In the genomic region with DNA sequence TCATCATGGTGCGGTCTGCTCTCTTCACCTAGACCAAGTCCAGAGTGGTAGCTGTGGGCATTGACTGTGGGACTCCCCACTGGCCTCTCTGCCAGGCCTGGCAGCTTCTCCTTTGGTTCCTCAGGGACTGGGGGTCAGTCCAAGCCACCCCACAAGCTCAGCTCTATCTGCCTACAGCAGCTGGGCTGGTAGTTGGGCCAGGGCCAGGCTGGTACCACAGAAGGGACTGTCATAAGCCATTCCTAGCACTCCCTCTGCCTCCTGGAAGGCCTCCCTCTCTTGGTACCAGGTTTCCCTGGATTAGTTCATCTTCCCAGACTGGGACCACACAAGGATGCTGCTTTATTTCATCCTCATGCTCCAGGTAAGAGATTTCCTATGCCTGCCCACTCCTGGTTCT, we compare ENCODE assay signal across 21 cellular contexts. TPM values are rescaled to one million over a fixed set of nuclear protein-coding genes. Genes with fewer than 3 reads are reported as not detected.
A peak's percentile ranks its signal among the peaks of the same experiment; 100 is the strongest.
DNase-seq lines count a peak whose midpoint lies in the region; ATAC-seq and TF ChIP-seq lines count a peak whose summit lies in the region.
"Had no signal": no experiment of that assay in that cellular context is flagged by ENCODE, and none has a peak within 500 bp of the region (broad histone marks: within the 10 kb centered on the region; RNA-seq: fewer than 3 reads in every experiment).

No MANE protein-coding gene starts in this region.

- WGBS in neuronal stem cell (ENCODE audit: extremely low coverage in 2 of 2, insufficient read length in 2 of 2, insufficient replicate concordance in 1 of 2), 2 donors, result no CpG with 5 or more reads among the region's 1 CpG

- no peak overlapping the region for H2BK120ac ChIP-seq in neuronal stem cell (ENCODE audit: low read depth, low read length)

- H2BK15ac ChIP-seq in neuronal stem cell (ENCODE audit: low read length), result peak overlapping the region; percentile 41

- no peaks in the 10 kb centered on the region for H3K36me3 Mint-ChIP-seq in Calu3 (ENCODE audit: insufficient read depth, unreplicated experiment)
- H3K36me3 Mint-ChIP-seq: IgD-negative memory B cell had no signal

- H3K9ac ChIP-seq in neuronal stem cell (ENCODE audit: low read depth, low read length, poor library complexity), result peak overlapping the region; percentile 3

- H3K79me1 ChIP-seq in neuronal stem cell (ENCODE audit: low read depth, low read length), result no peaks in the 10 kb centered on the region

- no peaks in the 10 kb centered on the region for H3K9me3 ChIP-seq in neuronal stem cell (replicated peaks in 1 of 2; ENCODE audit: control insufficient read depth in 2 of 2, insufficient read depth in 1 of 2, low read depth in 1 of 2, low read length in 2 of 2)
- H3K9me3 ChIP-seq in upper lobe of right lung, result no peaks in the 10 kb centered on the region

- H2BK5ac ChIP-seq in neuronal stem cell (ENCODE audit: low read length), result no peak overlapping the region

- H3K4me3 Mint-ChIP-seq in Calu3 (ENCODE audit: low read depth, unreplicated experiment), result no peak overlapping the region
- H3K4me3 Mint-ChIP-seq: IgD-negative memory B cell had no signal

- no TSS peak for BruUV-seq in Calu3 (replicated peaks; lab: Mats Ljungman, UMichigan)

- peaks cover 0 to 3% of the 10 kb centered on the region in 2 donors for H3K4me1 ChIP-seq in neuronal stem cell (ENCODE audit: control insufficient read depth in 2 of 2, insufficient read depth in 1 of 2, low read depth in 1 of 2, low read length in 2 of 2)
- H3K4me1 ChIP-seq in upper lobe of right lung, result peaks cover 9% of the 10 kb centered on the region

- CTCF ChIA-PET in Calu3 (lab: Charles Lee), result no interaction called here

- H3K27ac Mint-ChIP-seq in Calu3 (ENCODE audit: unreplicated experiment), result no peak overlapping the region
- H3K27ac Mint-ChIP-seq: IgD-negative memory B cell had no signal

- H3K4me3 ChIP-seq in neuronal stem cell (ENCODE audit: low read length in 2 of 2) (no peak overlapping the region), upper lobe of right lung (no peak overlapping the region)
- H3K4me3 ChIP-seq: SK-N-MC had no signal

- ATAC-seq in Right ventricle myocardium superior (ENCODE audit: poor library complexity), result peak; percentile 7
- ATAC-seq in Right ventricle myocardium inferior, result no peak
- ATAC-seq in left ventricle myocardium superior, result peak; percentile 27
- peak; percentile 23 for ATAC-seq in upper lobe of right lung

- no peak overlapping the region for H3K4me2 ChIP-seq in neuronal stem cell (ENCODE audit: insufficient read depth, low read length, poor library complexity, severe bottlenecking)

- H3K36me3 ChIP-seq in neuronal stem cell (replicated peaks in 1 of 2; ENCODE audit: control insufficient read depth in 2 of 2, insufficient read depth in 2 of 2, low read length in 2 of 2), result no peaks in the 10 kb centered on the region
- H3K36me3 ChIP-seq in upper lobe of right lung, result no peaks in the 10 kb centered on the region

- H3K4me1 Mint-ChIP-seq in Calu3 (ENCODE audit: low read depth, unreplicated experiment), result no peaks in the 10 kb centered on the region
- H3K4me1 Mint-ChIP-seq: IgD-negative memory B cell had no signal

- no peak for DNase-seq in Right ventricle myocardium superior
- no peak for DNase-seq in Right ventricle myocardium inferior (ENCODE audit: missing footprints)
- DNase-seq in left ventricle myocardium superior, result no peak
- DNase-seq in neuronal stem cell (ENCODE audit: low spot score), result no peak
- DNase-seq in upper lobe of right lung, result no peak
- no peak for DNase-seq in Calu3
- no peak for DNase-seq in glomerular visceral epithelial cell (ENCODE audit: extremely low spot score)
- no peak for DNase-seq in NCI-H2029 treated with DMSO at 0.1 percent for 48 hours (lab: John Stamatoyannopoulos, UW)
- DNase-seq: 8988T, AML-193, EL, GF-D8, NCI-H1694, NCI-H2081 treated with DMSO at 0.1 percent for 48 hours, NCI-H2171 treated with DMSO at 0.1 percent for 48 hours, NCI-H524 treated with DMSO at 0.1 percent for 48 hours, NCI-H82, OCI-M1, SHP77 treated with DMSO at 0.1 percent for 48 hours had no signal

- peak overlapping the region; percentile 21 for H2AK5ac ChIP-seq in neuronal stem cell (ENCODE audit: low read depth, low read length)

- TF ChIP-seq CTCF in upper lobe of right lung (IDR thresholded peaks at IDR 0.05) (no peak), Calu3 (IDR thresholded peaks at IDR 0.05; ENCODE audit: unreplicated experiment) (no peak)

- no peak overlapping the region for H4K91ac ChIP-seq in neuronal stem cell (ENCODE audit: low read depth, low read length, poor library complexity)

- H3K14ac ChIP-seq in neuronal stem cell (ENCODE audit: low read length), result peak overlapping the region; percentile 59

- no peak overlapping the region for H2BK12ac ChIP-seq in neuronal stem cell (ENCODE audit: low read length)

- no peak overlapping the region for H2AFZ ChIP-seq in neuronal stem cell (ENCODE audit: low read length)

- no peak overlapping the region for H3K4ac ChIP-seq in neuronal stem cell (ENCODE audit: low read length)

- H3K27ac ChIP-seq in neuronal stem cell (replicated peaks; ENCODE audit: low read length) (no peak overlapping the region), upper lobe of right lung (no peak overlapping the region)
- H3K27ac ChIP-seq: SK-N-MC had no signal

- peaks cover 0 to 16% (median 0%) of the 10 kb centered on the region in 3 experiments for H3K27me3 ChIP-seq in neuronal stem cell (ENCODE audit: control insufficient read depth in 3 of 3, insufficient read depth in 3 of 3, low read depth in 1 of 3, low read length in 3 of 3)
- peaks cover 12% of the 10 kb centered on the region for H3K27me3 ChIP-seq in upper lobe of right lung

- H3K23ac ChIP-seq in neuronal stem cell (ENCODE audit: low read depth, low read length, poor library complexity), result peak overlapping the region; percentile 26

- H3K18ac ChIP-seq in neuronal stem cell (ENCODE audit: low read length), result no peak overlapping the region

- H3K9me3 Mint-ChIP-seq in Calu3 (ENCODE audit: low read depth, unreplicated experiment), result no peaks in the 10 kb centered on the region
- H3K9me3 Mint-ChIP-seq: IgD-negative memory B cell had no signal

- peaks cover 100% of the 10 kb centered on the region for H3K27me3 Mint-ChIP-seq in Calu3 (ENCODE audit: unreplicated experiment)

- H4K8ac ChIP-seq in neuronal stem cell (ENCODE audit: low read depth, low read length), result no peak overlapping the region

- intact Hi-C loops in Right ventricle myocardium superior (cut with DNase I) (no loop called here), Right ventricle myocardium inferior (cut with DNase I) (no loop called here), left ventricle myocardium superior (cut with micrococcal nuclease) (no loop called here), upper lobe of right lung (cut with DNase I) (no loop called here), Calu3 (cut with micrococcal nuclease; ENCODE audit: unreplicated experiment) (no loop called here)

RNA-seq across cellular contexts. Expression of gene UNC5B, which starts 24.2 kb away (rescaled TPM):
- 12.2 TPM for total RNA-seq in Right ventricle myocardium superior
- total RNA-seq in Right ventricle myocardium inferior, result 13.1 TPM
- total RNA-seq in left ventricle myocardium superior, result 12.8 TPM
- 2.8 TPM for polyA plus RNA-seq in neuronal stem cell (2013, experiment 1 of 2)
- 2.8 TPM for polyA plus RNA-seq in neuronal stem cell (2013, experiment 2 of 2)
- 16.0 TPM for total RNA-seq in upper lobe of right lung
- 0.07 and 0.39 TPM in 2 replicates for total RNA-seq in Calu3 (2022)
- polyA plus RNA-seq: IgD-negative memory B cell had no signal
